10 cellular contexts compared by ENCODE assay signal in genomic region chr3:33915796-33916589, GRCh38.
DNase-seq lines count a peak whose midpoint lies in the region; ATAC-seq and TF ChIP-seq lines count a peak whose summit lies in the region.
"Had no signal": no experiment of that assay in that cellular context is flagged by ENCODE, and none has a peak within 500 bp of the region (broad histone marks: within the 10 kb centered on the region; RNA-seq: fewer than 3 reads in every experiment).

No MANE protein-coding gene starts in this region.

- TF ChIP-seq POLR2A in erythroblast (IDR thresholded peaks at IDR 0.05; ENCODE audit: low read length) (no peak), spleen (IDR thresholded peaks at IDR 0.05) (no peak)

- H3K79me2 ChIP-seq in Loucy (ENCODE audit: insufficient read depth, low read length) = no peaks in the 10 kb centered on the region
- H3K79me2 ChIP-seq in neural cell (replicated peaks; ENCODE audit: insufficient read depth, low read length) = no peaks in the 10 kb centered on the region

- DNase-seq in EH (ENCODE audit: low read depth) (peak; percentile 27), erythroblast (lab: John Stamatoyannopoulos, UW) (no peak), spleen (no peak), NCI-H2081 (lab: John Stamatoyannopoulos, UW) (no peak)

- peak; percentile 87 for ATAC-seq in GM21529 (IDR thresholded peaks at IDR 0.05; ENCODE audit: unreplicated experiment)

- no peak overlapping the region for H3K27ac ChIP-seq in neural cell (ENCODE audit: low read length)
- no peak overlapping the region for H3K27ac ChIP-seq in spleen
- H3K27ac ChIP-seq: HL-60 had no signal

- no peaks in the 10 kb centered on the region for H4K20me1 ChIP-seq in Loucy (ENCODE audit: insufficient read depth, low read length, poor library complexity, severe bottlenecking)
- H4K20me1 ChIP-seq in neural cell (ENCODE audit: insufficient read depth) = no peaks in the 10 kb centered on the region

- H3K36me3 ChIP-seq in Loucy (ENCODE audit: insufficient read depth, low read length) = no peaks in the 10 kb centered on the region
- H3K36me3 ChIP-seq in neural cell (ENCODE audit: insufficient read depth, low read length) = no peaks in the 10 kb centered on the region
- H3K36me3 ChIP-seq in spleen = no peaks in the 10 kb centered on the region

- H3K4me3 ChIP-seq in Loucy (ENCODE audit: low read length, poor library complexity, severe bottlenecking) = no peak overlapping the region
- no peak overlapping the region for H3K4me3 ChIP-seq in neural cell (ENCODE audit: low read length)
- no peak overlapping the region for H3K4me3 ChIP-seq in spleen

- H3K27me3 ChIP-seq in Loucy (ENCODE audit: insufficient read depth, low read length, poor library complexity, severe bottlenecking) (no peaks in the 10 kb centered on the region), neural cell (ENCODE audit: insufficient read depth, low read depth, low read length) (no peaks in the 10 kb centered on the region), spleen (replicated peaks in 1 of 7) (peaks cover 0 to 5% (median 0%) of the 10 kb centered on the region in 7 donors)

- H3K27me3 Mint-ChIP-seq in brain = peaks cover 3% of the 10 kb centered on the region
- H3K27me3 Mint-ChIP-seq: dendritic cell treated with granulocyte-macrophage colony-stimulating factor and Interleukin-4, amounts not matched to agents 40 ng/mL and 50 ng/mL, for 4 days had no signal

- H3K4me1 ChIP-seq in Loucy (ENCODE audit: insufficient read depth, low read length, poor library complexity, severe bottlenecking) (peaks cover 60% of the 10 kb centered on the region), spleen (no peaks in the 10 kb centered on the region)

- H3K9me3 Mint-ChIP-seq in brain = peaks cover 0 to 2% (median 0%) of the 10 kb centered on the region in 5 experiments
- H3K9me3 Mint-ChIP-seq: dendritic cell treated with granulocyte-macrophage colony-stimulating factor and Interleukin-4, amounts not matched to agents 40 ng/mL and 50 ng/mL, for 4 days had no signal

- peak overlapping the region; percentile 1 to 99 (median 95) for H3K27ac Mint-ChIP-seq in brain
- H3K27ac Mint-ChIP-seq: dendritic cell treated with granulocyte-macrophage colony-stimulating factor and Interleukin-4, amounts not matched to agents 40 ng/mL and 50 ng/mL, for 4 days had no signal

- H3K4me2 ChIP-seq in Loucy (ENCODE audit: low read depth, low read length, poor library complexity, severe bottlenecking) (no peak overlapping the region), neural cell (ENCODE audit: low read length) (no peak overlapping the region)

- H3K9me3 ChIP-seq in Loucy (ENCODE audit: insufficient read depth, low read depth, low read length) (no peaks in the 10 kb centered on the region), neural cell (ENCODE audit: low read length) (no peaks in the 10 kb centered on the region), spleen (no peaks in the 10 kb centered on the region)

- H3K9me2 ChIP-seq in Loucy (replicated peaks; ENCODE audit: low read depth, low read length) (no peaks in the 10 kb centered on the region), neural cell (ENCODE audit: insufficient read depth, low read length) (no peaks in the 10 kb centered on the region)

- H3K4me3 Mint-ChIP-seq in brain = peak overlapping the region in 1 of 5 experiments; percentile 39
- H3K4me3 Mint-ChIP-seq: dendritic cell treated with granulocyte-macrophage colony-stimulating factor and Interleukin-4, amounts not matched to agents 40 ng/mL and 50 ng/mL, for 4 days had no signal

- 47 to 60% (median 52%) methylated on average over 8 to 9 of the region's 9 CpGs for WGBS in spleen, 5 donors

- H3K4me1 Mint-ChIP-seq in brain = peaks cover 60% of the 10 kb centered on the region

- no peak overlapping the region for H3K9ac ChIP-seq in Loucy (ENCODE audit: low read depth, low read length, poor library complexity, severe bottlenecking)
- H3K9ac ChIP-seq in neural cell (ENCODE audit: low read length) = no peak overlapping the region

- peak overlapping the region; percentile 25; the same call in 1 of the 2 replicates for H2AFZ ChIP-seq in Loucy (ENCODE audit: low read length)
- H2AFZ ChIP-seq in neural cell (ENCODE audit: low read depth, low read length) = no peak overlapping the region

- no peak for TF ChIP-seq EP300 in neural cell (conservative IDR thresholded peaks at IDR 0.05; ENCODE audit: poor library complexity, severe bottlenecking)

- no peaks in the 10 kb centered on the region for H3K36me3 Mint-ChIP-seq in brain

- H3F3A ChIP-seq in Loucy (ENCODE audit: low read depth) = no peaks in the 10 kb centered on the region
- no peaks in the 10 kb centered on the region for H3F3A ChIP-seq in neural cell (ENCODE audit: insufficient read depth, low read length, poor library complexity, severe bottlenecking)

- intact Hi-C loops in spleen (cut with DNase I; ENCODE audit: low total_unique reads) = no loop called here

- TF ChIP-seq CTCF in Loucy (conservative IDR thresholded peaks at IDR 0.05; ENCODE audit: low read length) (peak; percentile 36; the same call in 1 of the 2 replicates), brain (conservative IDR thresholded peaks at IDR 0.05) (peak in 1 of 2 experiments; percentile 31), neural cell (IDR thresholded peaks at IDR 0.05; ENCODE audit: poor library complexity, severe bottlenecking) (peak; percentile 61), spleen (IDR thresholded peaks at IDR 0.05 in 8 of 11, conservative IDR thresholded peaks at IDR 0.05 in 3 of 11) (peak in 1 of 11 experiments; percentile 30)

- TF ChIP-seq RAD21 in neural cell (conservative IDR thresholded peaks at IDR 0.05) = peak; percentile 76

TF ChIP-seq in neural cell, 6 proteins besides CTCF, POLR2A, EP300 and RAD21:
- TF ChIP-seq MXI1 (conservative IDR thresholded peaks at IDR 0.05; ENCODE audit: poor library complexity, severe bottlenecking) (no peak), SMC3 (conservative IDR thresholded peaks at IDR 0.05; ENCODE audit: poor library complexity) (peak; percentile 68), EZH2 (IDR thresholded peaks at IDR 0.05; ENCODE audit: borderline replicate concordance, insufficient read depth, low read length, poor library complexity, severe bottlenecking) (no peak)
